In the genomic region with DNA sequence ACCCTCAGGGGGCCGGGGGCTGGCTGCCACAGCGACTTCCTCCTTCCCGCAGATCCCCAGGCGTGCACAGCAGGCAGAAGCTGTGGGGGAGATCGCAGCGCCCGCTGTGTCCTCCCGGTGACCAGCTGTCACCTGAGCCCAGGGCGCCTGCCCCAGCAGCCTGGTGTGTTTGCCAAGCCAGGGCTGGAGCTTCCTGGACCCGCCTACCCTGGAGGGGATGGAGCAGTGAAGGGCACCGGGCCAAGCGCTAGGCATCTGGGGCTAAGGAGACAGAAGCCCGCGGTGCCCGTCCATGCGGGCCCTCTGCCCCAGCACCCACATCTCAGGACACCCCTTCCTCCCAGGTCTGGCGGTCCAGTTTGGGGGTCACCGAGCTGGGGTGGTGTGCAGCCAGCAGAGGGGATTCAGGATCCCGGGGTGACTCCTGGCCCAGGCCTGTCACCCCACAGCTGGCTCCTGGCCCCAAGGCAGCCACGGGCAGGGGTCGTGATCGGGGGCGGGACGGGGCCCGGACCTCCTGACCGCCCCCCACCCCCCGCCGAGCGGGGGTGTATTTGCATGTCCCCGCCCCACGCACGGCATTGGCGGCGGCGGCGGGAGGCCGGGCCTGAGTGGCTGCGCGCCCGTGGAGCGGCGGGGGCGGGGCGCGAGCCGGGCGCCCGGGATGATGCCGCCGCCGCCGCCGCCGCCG, we compare ENCODE assay signal across 8 cellular contexts. TPM values are rescaled to one million over a fixed set of nuclear protein-coding genes. Genes with fewer than 3 reads are reported as not detected.
DNase-seq lines count a peak whose midpoint lies in the region; ATAC-seq and TF ChIP-seq lines count a peak whose summit lies in the region.

A gene with protein sequence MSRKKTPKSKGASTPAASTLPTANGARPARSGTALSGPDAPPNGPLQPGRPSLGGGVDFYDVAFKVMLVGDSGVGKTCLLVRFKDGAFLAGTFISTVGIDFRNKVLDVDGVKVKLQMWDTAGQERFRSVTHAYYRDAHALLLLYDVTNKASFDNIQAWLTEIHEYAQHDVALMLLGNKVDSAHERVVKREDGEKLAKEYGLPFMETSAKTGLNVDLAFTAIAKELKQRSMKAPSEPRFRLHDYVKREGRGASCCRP (plus strand): TSS at position 645 of the 691 bp plus-strand sequence. CDS start 159 bp downstream, outside the sequence.

- peak within 1 kb of the TSS; percentile 59 for H3K4me3 Mint-ChIP-seq in mesothelial cell of epicardium

- peak; percentile 41 for ATAC-seq in HG02678 (IDR thresholded peaks at IDR 0.05; ENCODE audit: unreplicated experiment)

- H3K36me3 ChIP-seq in BLaER1 treated with 17β-estradiol and CSF1 and Interleukin-3, amounts not matched to agents 10 nM and 100 nM = peaks cover 18 to 25% (median 21%) of the 10 kb centered on the region in 11 experiments

- H3K9me3 ChIP-seq in BLaER1 treated with 17β-estradiol and CSF1 and Interleukin-3, amounts not matched to agents 10 nM and 100 nM (replicated peaks in 1 of 11) = no peaks in the 10 kb centered on the region

- H3K27me3 ChIP-seq in BLaER1 treated with 17β-estradiol and CSF1 and Interleukin-3, amounts not matched to agents 10 nM and 100 nM = no peaks in the 10 kb centered on the region; a peak in 1 of 22 replicates

- H3K4me1 Mint-ChIP-seq in mesothelial cell of epicardium = peaks cover 31% of the 10 kb centered on the region

- H3K4me3 ChIP-seq in BLaER1 treated with 17β-estradiol and CSF1 and Interleukin-3, amounts not matched to agents 10 nM and 100 nM = peak within 1 kb of the TSS; percentile 52 to 95 (median 88)
- H3K4me3 ChIP-seq in epithelial cell of proximal tubule (ENCODE audit: low read depth, low read length) = peak within 1 kb of the TSS; percentile 56

- no peak within 1 kb of the TSS for H3K27ac Mint-ChIP-seq in mesothelial cell of epicardium

- H3K4me1 ChIP-seq in BLaER1 treated with 17β-estradiol and CSF1 and Interleukin-3, amounts not matched to agents 10 nM and 100 nM = peaks cover 54 to 83% (median 62%) of the 10 kb centered on the region in 10 experiments

- H3K27me3 Mint-ChIP-seq in mesothelial cell of epicardium (ENCODE audit: low read depth) = no peaks in the 10 kb centered on the region

- H4K20me1 ChIP-seq in BLaER1 treated with 17β-estradiol and CSF1 and Interleukin-3, amounts not matched to agents 10 nM and 100 nM = peaks cover 57 to 87% (median 68%) of the 10 kb centered on the region in 11 experiments

- peak within 1 kb of the TSS in 8 of 11 experiments; percentile 21 to 91 (median 49); a peak in 14 of 22 replicates for H3K27ac ChIP-seq in BLaER1 treated with 17β-estradiol and CSF1 and Interleukin-3, amounts not matched to agents 10 nM and 100 nM

- no peaks in the 10 kb centered on the region for H3K9me3 Mint-ChIP-seq in mesothelial cell of epicardium

- TF ChIP-seq CTCF in epithelial cell of proximal tubule (conservative IDR thresholded peaks at IDR 0.05; ENCODE audit: low read depth, low read length) = no peak
- TF ChIP-seq CTCF in mesothelial cell of epicardium (IDR thresholded peaks at IDR 0.05; ENCODE audit: unreplicated experiment) = no peak

- H3K4me2 ChIP-seq in BLaER1 treated with 17β-estradiol and CSF1 and Interleukin-3, amounts not matched to agents 10 nM and 100 nM = peak within 1 kb of the TSS; percentile 98 to 100 (median 100)

- peaks cover 4% of the 10 kb centered on the region for H3K36me3 Mint-ChIP-seq in mesothelial cell of epicardium

- peak; percentile 78 for DNase-seq in NCI-H524 treated with DMSO at 0.1 percent for 48 hours (lab: John Stamatoyannopoulos, UW)
- peak; percentile 65 for DNase-seq in activated T-cell treated with anti-CD3 and anti-CD28 coated beads, Interleukin-2, amount 50 U/mL, for 1 hour
- DNase-seq in epithelial cell of proximal tubule (ENCODE audit: low read depth) = no peak
- peak in 1 of 2 experiments; percentile 55 for DNase-seq in mesothelial cell of epicardium (ENCODE audit: low spot score in 2 of 2, unreplicated experiment in 2 of 2)
- peak; percentile 66 for DNase-seq in superior temporal gyrus (ENCODE audit: extremely low spot score)
- no peak for DNase-seq in dedifferentiated amniotic fluid mesenchymal stem cell (ENCODE audit: extremely low spot score)

- peak within 1 kb of the TSS; percentile 38 to 97 (median 94) for H3K9ac ChIP-seq in BLaER1 treated with 17β-estradiol and CSF1 and Interleukin-3, amounts not matched to agents 10 nM and 100 nM

RNA-seq across cellular contexts. Expression of the gene that starts here (rescaled TPM):
- total RNA-seq in epithelial cell of proximal tubule = 2.3 and 11.6 TPM in 2 replicates
- total RNA-seq in mesothelial cell of epicardium = 1.1 to 1.5 TPM (median 1.3 TPM) in 3 replicates

Comparison
In these comparisons a context has a peak if more than half of its experiments do, and no peak if none do; other contexts are left out.
1. DNase-seq: peak in NCI-H524 treated with DMSO at 0.1 percent for 48 hours (single experiment), activated T-cell treated with anti-CD3 and anti-CD28 coated beads, Interleukin-2, amount 50 U/mL, for 1 hour (single experiment) and superior temporal gyrus (single experiment); none in epithelial cell of proximal tubule (single experiment) and dedifferentiated amniotic fluid mesenchymal stem cell (single experiment).